Comparison of ENCODE assay signal across 14 cellular contexts in the genomic region with DNA sequence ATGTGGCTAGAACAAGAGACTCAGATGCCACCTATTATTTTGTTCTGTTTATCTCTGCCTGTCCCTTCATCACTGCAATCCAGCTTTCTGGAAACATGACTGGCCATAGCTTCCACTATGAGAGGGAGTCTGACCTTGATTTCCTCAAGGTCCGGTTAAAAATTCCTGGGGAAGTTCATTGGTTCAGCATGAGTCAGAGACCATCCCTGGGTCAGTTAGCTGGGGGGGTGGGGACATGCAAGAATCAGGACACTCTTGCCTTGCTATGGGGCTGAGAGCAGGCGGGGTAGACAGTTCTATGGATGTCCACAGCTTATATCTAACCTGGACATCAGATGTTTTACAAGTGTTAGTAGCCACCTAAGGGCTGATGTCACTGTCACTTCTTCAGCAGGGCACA.
DNase-seq lines count a peak whose midpoint lies in the region; ATAC-seq and TF ChIP-seq lines count a peak whose summit lies in the region.
"Had no signal": no experiment of that assay in that cellular context is flagged by ENCODE, and none has a peak within 500 bp of the region (broad histone marks: within the 10 kb centered on the region; RNA-seq: fewer than 3 reads in every experiment).

No MANE protein-coding gene starts in this region.

- no peak for TF ChIP-seq CTCF in right atrium auricular region (IDR thresholded peaks at IDR 0.05)
- TF ChIP-seq CTCF in astrocyte of the spinal cord (IDR thresholded peaks at IDR 0.05; ENCODE audit: low read depth, low read length): no peak
- no peak for TF ChIP-seq CTCF in foreskin keratinocyte (conservative IDR thresholded peaks at IDR 0.05)

- H3K4me1 ChIP-seq in right atrium auricular region (peaks cover 0 to 51% of the 10 kb centered on the region in 2 donors), foreskin keratinocyte (no peaks in the 10 kb centered on the region)
- H3K4me1 ChIP-seq: neural progenitor cell had no signal

- DNase-seq in right atrium auricular region (ENCODE audit: low spot score) (peak; percentile 47), cardiac septum (ENCODE audit: low spot score) (no peak), astrocyte of the spinal cord (ENCODE audit: low read depth, low spot score) (peak; percentile 15), kidney glomerular epithelial cell (lab: John Stamatoyannopoulos, UW) (peak; percentile 25), nucleus accumbens (lab: John Stamatoyannopoulos, UW) (no peak), dedifferentiated amniotic fluid mesenchymal stem cell (ENCODE audit: extremely low spot score) (no peak), foreskin keratinocyte (no peak)
- DNase-seq: 8988T, activated gamma-delta T cell treated with Interleukin-2 at 50 U/mL for 16 hours, H9 had no signal

- H3K36me3 ChIP-seq in right atrium auricular region: no peaks in the 10 kb centered on the region
- H3K36me3 ChIP-seq: cardiac muscle cell, neural progenitor cell had no signal

- H3K27me3 ChIP-seq in right atrium auricular region (no peaks in the 10 kb centered on the region), foreskin keratinocyte (peaks cover 28% of the 10 kb centered on the region)
- H3K27me3 ChIP-seq: neural progenitor cell had no signal

- no peak overlapping the region for H3K27ac ChIP-seq in right atrium auricular region
- H3K27ac ChIP-seq in foreskin keratinocyte: no peak overlapping the region
- H3K27ac ChIP-seq: cardiac muscle cell, neural progenitor cell had no signal

- in situ Hi-C loops in astrocyte of the spinal cord (cut with HindIII; ENCODE audit: low sequenced_read_pairs): no loop called here

- no peaks in the 10 kb centered on the region for H3K9me3 ChIP-seq in right atrium auricular region

- ATAC-seq in GM19035 (IDR thresholded peaks at IDR 0.05; ENCODE audit: unreplicated experiment) (no peak), foreskin keratinocyte (no peak)

- H3K4me3 ChIP-seq in right atrium auricular region: no peak overlapping the region
- no peak overlapping the region for H3K4me3 ChIP-seq in astrocyte of the spinal cord (ENCODE audit: low read depth, low read length)
- H3K4me3 ChIP-seq: cardiac muscle cell, lung, neural progenitor cell had no signal

- intact Hi-C loops in cardiac septum (cut with DNase I): no loop called here

Comparison
In these comparisons a context has a peak if more than half of its experiments do, and no peak if none do; other contexts are left out.
1. DNase-seq: peak in right atrium auricular region (single experiment), astrocyte of the spinal cord (single experiment) and kidney glomerular epithelial cell (single experiment); none in cardiac septum (single experiment), nucleus accumbens (0 of 56), dedifferentiated amniotic fluid mesenchymal stem cell (single experiment) and foreskin keratinocyte (0 of 2).